Comparison of ENCODE assay signal across 2 cellular contexts in genomic region chr7:105999256-105999655, GRCh38.
TF ChIP-seq lines count a peak whose summit lies in the region.

No MANE protein-coding gene starts in this region.

TF ChIP-seq in HEK293, 187 proteins besides CTCF, POLR2A, EP300 and RAD21:
- TF ChIP-seq ZFP41 (tag by site-specific recombination; IDR thresholded peaks at IDR 0.05; ENCODE audit: borderline replicate concordance) (no peak), ZIC2 (tag by site-specific recombination; IDR thresholded peaks at IDR 0.05) (peak; percentile 75), GLIS2 (tag by site-specific recombination; IDR thresholded peaks at IDR 0.05) (no peak), ZNF10 (tag by site-specific recombination; IDR thresholded peaks at IDR 0.05) (no peak)
TF ChIP-seq in HEK293: peak in this region for 1.

TF ChIP-seq in K562, 482 proteins besides CTCF, POLR2A, EP300 and RAD21:
- no peak for TF ChIP-seq ZNF124 (CRISPR knock-in tag; IDR thresholded peaks at IDR 0.05)
- no peak for TF ChIP-seq POLR2G (IDR thresholded peaks at IDR 0.05; ENCODE audit: low read depth, low read length)
- TF ChIP-seq NFIC (IDR thresholded peaks at IDR 0.05), result peak; percentile 71
- peak; percentile 28; the same call in 1 of the 2 replicates for TF ChIP-seq NFIX (CRISPR knock-in tag; IDR thresholded peaks at IDR 0.05; ENCODE audit: low read depth)
